ENCODE assay signal across 20 cellular contexts in genomic region chrX:9374537-9374936, GRCh38.
DNase-seq lines count a peak whose midpoint lies in the region; ATAC-seq, FAIRE-seq and TF ChIP-seq lines count a peak whose summit lies in the region.
"Had no signal": no experiment of that assay in that cellular context is flagged by ENCODE, and none has a peak within 500 bp of the region (broad histone marks: within the 10 kb centered on the region; RNA-seq: fewer than 3 reads in every experiment).

No MANE protein-coding gene starts in this region.

- DNase-seq in HT-29 (ENCODE audit: low spot score), result peak; percentile 31
- DNase-seq in RWPE2 (ENCODE audit: low spot score), result no peak
- DNase-seq in left lobe of liver (ENCODE audit: low spot score), result peak; percentile 61
- peak; percentile 62 for DNase-seq in small intestine
- no peak for DNase-seq in ascending aorta (ENCODE audit: low spot score in 2 of 2)
- DNase-seq in dorsolateral prefrontal cortex, result no peak
- no peak for DNase-seq in stimulated activated CD4-positive, alpha-beta T cell treated with anti-CD3 and anti-CD28 coated beads, Interleukin-4, amount 100 ng/mL, for 24 hours
- DNase-seq: C1 segment of cervical spinal cord, DMS153, HFFc6, IMR-90, Kasumi-1, NCI-H1930, NCI-H748 treated with DMSO at 0.1 percent for 48 hours, Right ventricle myocardium superior had no signal

- no peak for FAIRE-seq in small intestine (lab: Jason Lieb, UNC)
- FAIRE-seq: GM12892, H54 had no signal

- H3K4me3 ChIP-seq in RWPE2 (ENCODE audit: severe bottlenecking) (no peak overlapping the region), small intestine (ENCODE audit: low read depth in 1 of 2, low read length in 2 of 2) (no peak overlapping the region), ascending aorta (no peak overlapping the region), dorsolateral prefrontal cortex (no peak overlapping the region)
- H3K4me3 ChIP-seq: PC-9, SK-N-MC had no signal

- intact Hi-C loops in ascending aorta (cut with DNase I) (no loop called here), dorsolateral prefrontal cortex (cut with DNase I) (no loop called here)

- TF ChIP-seq CTCF in RWPE2 (IDR thresholded peaks at IDR 0.05; ENCODE audit: poor library complexity, severe bottlenecking), result no peak
- no peak for TF ChIP-seq CTCF in ascending aorta (IDR thresholded peaks at IDR 0.05)
- TF ChIP-seq CTCF in dorsolateral prefrontal cortex (IDR thresholded peaks at IDR 0.05 in 54 of 56, conservative IDR thresholded peaks at IDR 0.05 in 2 of 56; ENCODE audit: low read depth in 1 of 56, partially characterized antibody in 56 of 56), result no peak

- no peak overlapping the region for H3K27ac ChIP-seq in RWPE2 (ENCODE audit: poor library complexity, severe bottlenecking)
- H3K27ac ChIP-seq in small intestine (ENCODE audit: low read depth in 1 of 2, low read length in 1 of 2), result no peak overlapping the region
- H3K27ac ChIP-seq in ascending aorta, result no peak overlapping the region
- H3K27ac ChIP-seq in dorsolateral prefrontal cortex, result no peak overlapping the region
- H3K27ac ChIP-seq: PC-9, SK-N-MC had no signal

- 18 to 56% (median 37%) methylated on average over 6 of the region's 6 CpGs for WGBS in small intestine, 3 donors

- H3K9me3 ChIP-seq in RWPE2 (ENCODE audit: severe bottlenecking) (no peaks in the 10 kb centered on the region), small intestine (ENCODE audit: control insufficient read depth, low read depth) (no peaks in the 10 kb centered on the region), ascending aorta (no peaks in the 10 kb centered on the region)

- no peaks in the 10 kb centered on the region for H3K36me3 ChIP-seq in RWPE2 (ENCODE audit: low read depth)
- no peaks in the 10 kb centered on the region for H3K36me3 ChIP-seq in small intestine (ENCODE audit: control insufficient read depth in 2 of 2, insufficient read depth in 2 of 2, low read length in 2 of 2)
- H3K36me3 ChIP-seq in ascending aorta, result no peaks in the 10 kb centered on the region

- ATAC-seq in RWPE2 (ENCODE audit: low read depth), result peak; percentile 56; the same call in 2 of the 3 replicates
- ATAC-seq in left lobe of liver, result peak; percentile 48
- ATAC-seq in GM18867 (IDR thresholded peaks at IDR 0.05; ENCODE audit: unreplicated experiment), result no peak

- no peaks in the 10 kb centered on the region for H3K27me3 ChIP-seq in RWPE2 (ENCODE audit: insufficient read depth, poor library complexity, severe bottlenecking)
- no peaks in the 10 kb centered on the region for H3K27me3 ChIP-seq in small intestine (ENCODE audit: control insufficient read depth in 2 of 2, insufficient read depth in 2 of 2, low read length in 2 of 2)
- H3K27me3 ChIP-seq in ascending aorta, result no peaks in the 10 kb centered on the region
- H3K27me3 ChIP-seq in dorsolateral prefrontal cortex, result peaks cover 0 to 49% (median 6%) of the 10 kb centered on the region in 45 donors

- H3K4me1 ChIP-seq in RWPE2 (ENCODE audit: insufficient read depth, poor library complexity, severe bottlenecking) (peaks cover 19% of the 10 kb centered on the region), small intestine (ENCODE audit: control insufficient read depth in 2 of 2, insufficient read depth in 1 of 2, low read depth in 1 of 2, low read length in 1 of 2) (no peaks in the 10 kb centered on the region), ascending aorta (no peaks in the 10 kb centered on the region)

Comparison
In these comparisons a context has a peak if more than half of its experiments do, and no peak if none do; other contexts are left out.
1. DNase-seq: peak in HT-29 (single experiment), left lobe of liver (single experiment) and small intestine (single experiment); none in RWPE2 (single experiment), ascending aorta (0 of 2), dorsolateral prefrontal cortex (0 of 10) and stimulated activated CD4-positive, alpha-beta T cell treated with anti-CD3 and anti-CD28 coated beads, Interleukin-4, amount 100 ng/mL, for 24 hours (single experiment).